In the genomic region with DNA sequence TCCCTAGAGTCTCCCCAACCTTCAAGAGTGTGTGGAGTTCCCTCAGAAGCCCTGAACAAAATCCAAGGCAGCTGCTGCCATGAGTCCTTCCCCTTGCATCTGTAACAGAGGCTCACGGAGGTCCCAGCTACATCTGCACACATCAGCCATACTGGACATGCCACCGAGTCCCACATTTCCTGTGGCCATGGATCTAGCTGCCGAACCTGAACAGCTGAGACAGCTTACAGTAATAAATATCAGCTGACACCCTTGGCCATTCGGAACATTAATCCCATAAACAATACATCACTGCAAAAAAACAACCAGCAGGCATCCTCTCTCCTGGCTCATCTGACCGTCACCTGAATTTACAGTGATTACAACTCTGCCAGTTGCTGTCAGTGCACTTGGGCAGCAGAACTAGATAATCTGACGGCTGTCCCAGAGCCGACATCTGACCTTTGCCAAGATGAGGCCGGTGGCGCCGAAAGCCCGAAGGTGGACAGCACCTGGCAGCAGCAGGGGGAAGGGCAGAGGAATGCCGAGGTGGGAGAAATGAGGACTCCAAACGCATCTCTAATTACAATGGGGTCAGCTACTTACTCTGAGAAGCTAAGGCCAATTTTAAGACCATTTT, we compare ENCODE assay signal across 14 cellular contexts. TPM values are rescaled to one million over a fixed set of nuclear protein-coding genes. Genes with fewer than 3 reads are reported as not detected.
DNase-seq lines count a peak whose midpoint lies in the region; FAIRE-seq and TF ChIP-seq lines count a peak whose summit lies in the region.
"Had no signal": no experiment of that assay in that cellular context is flagged by ENCODE, and none has a peak within 500 bp of the region (broad histone marks: within the 10 kb centered on the region; RNA-seq: fewer than 3 reads in every experiment).

No MANE protein-coding gene starts in this region.

- no peak for FAIRE-seq in astrocyte (lab: Jason Lieb, UNC)
- FAIRE-seq: A204.1, GM12878, K562 had no signal

- H3K36me3 ChIP-seq in astrocyte (ENCODE audit: insufficient read depth, low read length) (no peaks in the 10 kb centered on the region), thymus (ENCODE audit: control insufficient read depth, insufficient read depth) (peaks cover 4% of the 10 kb centered on the region)

- H3K4me3 ChIP-seq in astrocyte (ENCODE audit: insufficient read depth, low read depth, low read length) (no peak overlapping the region), thymus (ENCODE audit: low read length) (no peak overlapping the region)
- H3K4me3 ChIP-seq: GM12878, K562 had no signal

- H2AFZ ChIP-seq in astrocyte (ENCODE audit: low read depth, low read length): no peak overlapping the region

- peak; percentile 22 for DNase-seq in NCI-H748 (lab: John Stamatoyannopoulos, UW; ENCODE audit: unreplicated experiment)
- DNase-seq in NCI-H748 treated with DMSO at 0.1 percent for 48 hours (lab: John Stamatoyannopoulos, UW): no peak
- DNase-seq in astrocyte (ENCODE audit: low read depth): no peak
- DNase-seq in myocyte (ENCODE audit: low read depth): peak; percentile 62
- DNase-seq in stimulated activated CD4-positive, alpha-beta T cell treated with anti-CD3 and anti-CD28 coated beads, Interleukin-1b, Interleukin-23, amount 100 ng/mL, for 48 hours: no peak
- no peak for DNase-seq in NCI-H2029 (lab: John Stamatoyannopoulos, UW)
- no peak for DNase-seq in medulla oblongata (ENCODE audit: extremely low spot score)
- DNase-seq: natural killer cell; NCI-H2107; stimulated activated CD4-positive, alpha-beta T cell treated with anti-CD3 and anti-CD28 coated beads, Interleukin-2, amount 100 ng/mL, for 48 hours had no signal

- H3K4me1 Mint-ChIP-seq in astrocyte (ENCODE audit: low read depth, unreplicated experiment): peaks cover 62% of the 10 kb centered on the region

- H3K9ac ChIP-seq in astrocyte (ENCODE audit: low read length): peak overlapping the region; percentile 78

- H3K9me3 Mint-ChIP-seq in astrocyte (ENCODE audit: unreplicated experiment): no peaks in the 10 kb centered on the region
- H3K9me3 Mint-ChIP-seq: natural killer cell had no signal

- H3K27ac Mint-ChIP-seq in astrocyte (ENCODE audit: unreplicated experiment): peak overlapping the region; percentile 100
- H3K27ac Mint-ChIP-seq: natural killer cell had no signal

- peak overlapping the region; percentile 4 for H3K4me3 Mint-ChIP-seq in astrocyte (ENCODE audit: unreplicated experiment)
- H3K4me3 Mint-ChIP-seq: natural killer cell had no signal

- H3K4me2 ChIP-seq in astrocyte (ENCODE audit: low read length): no peak overlapping the region

- H3K27me3 Mint-ChIP-seq in astrocyte (ENCODE audit: low read depth, unreplicated experiment): no peaks in the 10 kb centered on the region

- no peak for TF ChIP-seq CTCF in astrocyte (IDR thresholded peaks at IDR 0.05; ENCODE audit: insufficient read depth, low read depth, low read length)

- 95% methylated on average over 13 of the region's 13 CpGs for WGBS in thymus

- H3K9me3 ChIP-seq in astrocyte (ENCODE audit: insufficient read depth, low read depth, low read length) (no peaks in the 10 kb centered on the region), thymus (ENCODE audit: control insufficient read depth) (no peaks in the 10 kb centered on the region)

- H3K27me3 ChIP-seq in astrocyte (ENCODE audit: insufficient read depth, low read length): no peaks in the 10 kb centered on the region
- no peaks in the 10 kb centered on the region for H3K27me3 ChIP-seq in thymus (ENCODE audit: control insufficient read depth, insufficient read depth)

- no peak overlapping the region for H3K27ac ChIP-seq in astrocyte (ENCODE audit: low read depth, low read length)
- peak overlapping the region; percentile 52 for H3K27ac ChIP-seq in thymus (ENCODE audit: low read depth)

- H3K79me2 ChIP-seq in astrocyte (ENCODE audit: insufficient read depth, low read length): no peaks in the 10 kb centered on the region

- H4K20me1 ChIP-seq in astrocyte (ENCODE audit: insufficient read depth, low read length): no peaks in the 10 kb centered on the region

- H3K4me1 ChIP-seq in astrocyte (ENCODE audit: insufficient read depth, low read length) (peaks cover 38% of the 10 kb centered on the region), thymus (ENCODE audit: control insufficient read depth, insufficient read depth, low read length) (peaks cover 49% of the 10 kb centered on the region)

- peaks cover 13% of the 10 kb centered on the region for H3K36me3 Mint-ChIP-seq in astrocyte (ENCODE audit: low read depth, unreplicated experiment)
- H3K36me3 Mint-ChIP-seq: natural killer cell had no signal

RNA-seq across cellular contexts. Expression of a gene that starts 33.6 kb away (rescaled TPM):
- total RNA-seq in astrocyte: 103 and 117 TPM in 2 replicates
- 230 and 274 TPM in 2 replicates for total RNA-seq in myocyte
- polyA plus RNA-seq in myocyte (2012): 192 TPM
- polyA plus RNA-seq in thymus: 65.5 TPM

RNA-seq across cellular contexts. Expression of a gene that starts 36.4 kb away (rescaled TPM):
- total RNA-seq in astrocyte: 16.6 and 18.2 TPM in 2 replicates
- 6.2 TPM in 2 replicates for total RNA-seq in myocyte
- 22.0 TPM for polyA plus RNA-seq in myocyte (2012)
- 8.3 TPM for polyA plus RNA-seq in thymus

RNA-seq across cellular contexts. Expression of a gene that starts 36.6 kb away (rescaled TPM):
- total RNA-seq in astrocyte (8.4 and 9.1 TPM in 2 replicates), myocyte (0.57 and 1.3 TPM in 2 replicates)
- 1.1 TPM for polyA plus RNA-seq in myocyte (2012)
- 10.8 TPM for polyA plus RNA-seq in thymus

Comparison
In these comparisons a context has a peak if more than half of its experiments do, and no peak if none do; other contexts are left out.
1. DNase-seq: peak in NCI-H748 (single experiment) and myocyte (single experiment); none in NCI-H748 treated with DMSO at 0.1 percent for 48 hours (single experiment), astrocyte (single experiment), stimulated activated CD4-positive, alpha-beta T cell treated with anti-CD3 and anti-CD28 coated beads, Interleukin-1b, Interleukin-23, amount 100 ng/mL, for 48 hours (single experiment), NCI-H2029 (single experiment) and medulla oblongata (single experiment).